ENCODE assay signal across 34 cellular contexts in genomic region chr14:94797887-94798286, GRCh38. TPM values are rescaled to one million over a fixed set of nuclear protein-coding genes. Genes with fewer than 3 reads are reported as not detected.
"Had no signal": no experiment of that assay in that cellular context is flagged by ENCODE, and none has a peak within 500 bp of the region (broad histone marks: within the 10 kb centered on the region; RNA-seq: fewer than 3 reads in every experiment).

No MANE protein-coding gene starts in this region.

- ATAC-seq: activated CD4-positive, CD25-positive, alpha-beta regulatory T cell treated with anti-CD3 and anti-CD28 coated beads, Interleukin-2, amount 50 U/mL, for 24 hours; activated CD8-positive, alpha-beta T cell treated with anti-CD3 and anti-CD28 coated beads for 36 hours; activated naive CD8-positive, alpha-beta T cell treated with anti-CD3 and anti-CD28 coated beads, Interleukin-2, amount 50 U/mL, for 24 hours; activated T-cell treated with anti-CD3 and anti-CD28 coated beads, Interleukin-2, amount 50 U/mL, for 4 hours; activated T-cell treated with anti-CD3 and anti-CD28 coated beads, Interleukin-2, amount 50 U/mL, for 72 hours had no signal

- H3K9me3 ChIP-seq: ascending aorta had no signal

- DNase-seq: activated B cell treated with CpG ODN at 0.5 μM for 24 hours; activated CD4-positive, alpha-beta memory T cell treated with anti-CD3 and anti-CD28 coated beads for 36 hours; activated CD4-positive, alpha-beta T cell treated with anti-CD3 and anti-CD28 coated beads for 1 hour; activated CD4-positive, alpha-beta T cell treated with anti-CD3 and anti-CD28 coated beads for 4 hours; activated CD4-positive, alpha-beta T cell treated with anti-CD3 and anti-CD28 coated beads, Interleukin-2, amount 10 ng/mL, durations not matched to agents 24 days and 14 days; activated CD4-positive, alpha-beta T cell treated with anti-CD3 and anti-CD28 coated beads, Interleukin-2, amount 50 U/mL, for 1 hour; activated CD4-positive, alpha-beta T cell treated with anti-CD3 and anti-CD28 coated beads, Interleukin-2, amount 50 U/mL, for 4 hours; activated CD8-positive, alpha-beta memory T cell treated with anti-CD3 and anti-CD28 coated beads, Interleukin-2, amount 50 U/mL, for 4 hours; activated CD8-positive, alpha-beta T cell treated with anti-CD3 and anti-CD28 coated beads for 36 hours; activated effector memory CD4-positive, alpha-beta T cell treated with Interleukin-2 at 50 U/mL for 16 hours; activated gamma-delta T cell; activated naive CD4-positive, alpha-beta T cell treated with anti-CD3 and anti-CD28 coated beads, Interleukin-2, amount 10 ng/mL, durations not matched to agents 7 days and 5 days; activated naive CD4-positive, alpha-beta T cell treated with Interleukin-2 at 50 U/mL for 16 hours; activated naive CD8-positive, alpha-beta T cell treated with anti-CD3 and anti-CD28 coated beads, Interleukin-2, amount 10 ng/mL, durations not matched to agents 7 days and 5 days; activated naive CD8-positive, alpha-beta T cell treated with anti-CD3 and anti-CD28 coated beads, Interleukin-2, amount 50 U/mL, for 24 hours; activated T-cell treated with anti-CD3 and anti-CD28 coated beads for 4 hours; activated T-cell treated with anti-CD3 and anti-CD28 coated beads, Interleukin-2, amount 50 U/mL, for 1 hour; activated T-cell treated with anti-CD3 and anti-CD28 coated beads, Interleukin-2, amount 50 U/mL, for 4 hours; activated T-cell treated with anti-CD3 and anti-CD28 coated beads, Interleukin-2, amount 50 U/mL, for 72 hours; amygdala; anterior cingulate cortex; caudate nucleus; cerebellar nuclear complex; T-helper 2 cell; T-helper 9 cell had no signal

- FAIRE-seq: bronchial epithelial cell, TTC549 had no signal

- H3K27ac ChIP-seq: ascending aorta, cardiac muscle cell, VCaP had no signal

- H3K4me3 ChIP-seq: ascending aorta, cardiac muscle cell had no signal

- H3K36me3 ChIP-seq: ascending aorta, cardiac muscle cell had no signal

- H3K27me3 ChIP-seq: ascending aorta had no signal

- H3K4me1 ChIP-seq: ascending aorta had no signal

RNA-seq across cellular contexts. Expression of gene GSC, which starts 28.0 kb away (rescaled TPM):
- total RNA-seq: activated B cell treated with CpG ODN at 0.5 μM for 24 hours; activated CD4-positive, alpha-beta memory T cell treated with anti-CD3 and anti-CD28 coated beads for 36 hours; activated CD4-positive, alpha-beta T cell treated with anti-CD3 and anti-CD28 coated beads, Interleukin-2, amount 10 ng/mL, durations not matched to agents 24 days and 14 days; activated CD8-positive, alpha-beta memory T cell treated with anti-CD3 and anti-CD28 coated beads for 36 hours; activated CD8-positive, alpha-beta T cell treated with anti-CD3 and anti-CD28 coated beads for 36 hours; activated naive CD8-positive, alpha-beta T cell treated with anti-CD3 and anti-CD28 coated beads, Interleukin-2, amount 10 ng/mL, durations not matched to agents 7 days and 5 days; activated T-cell treated with anti-CD3 and anti-CD28 coated beads, Interleukin-2, amount 50 U/mL, for 4 hours; activated T-helper 2 cell treated with anti-CD3 and anti-CD28 coated beads, Interferon-gamma antibody, Interleukin-2, Interleukin-4, amounts not matched to agents 10 μg/mL and 5 μg/mL and 100 μg/mL, durations not matched to agents 14 hours and 24 hours and 36 hours; ascending aorta; bronchial epithelial cell; chondrocyte had no signal
